ENCODE assay signal across 10 cellular contexts in genomic region chr10:84156768-84157167, GRCh38. TPM values are rescaled to one million over a fixed set of nuclear protein-coding genes. Genes with fewer than 3 reads are reported as not detected.
DNase-seq lines count a peak whose midpoint lies in the region; ATAC-seq, FAIRE-seq and TF ChIP-seq lines count a peak whose summit lies in the region.
"Had no signal": no experiment of that assay in that cellular context is flagged by ENCODE, and none has a peak within 500 bp of the region (broad histone marks: within the 10 kb centered on the region; RNA-seq: fewer than 3 reads in every experiment).

No MANE protein-coding gene starts in this region.

- H3K4me2 ChIP-seq in SK-N-SH (no peak overlapping the region), GM12878 (ENCODE audit: control insufficient read depth, insufficient read depth) (no peak overlapping the region)

- TF ChIP-seq CTCF in SK-N-SH (IDR thresholded peaks at IDR 0.05): no peak
- no peak for TF ChIP-seq CTCF in GM12878 (IDR thresholded peaks at IDR 0.05 in 2 of 3, conservative IDR thresholded peaks at IDR 0.05 in 1 of 3; ENCODE audit: control insufficient read depth in 2 of 3, extremely low read depth in 1 of 3, insufficient read depth in 1 of 3, low read depth in 3 of 3, low read length in 3 of 3)

- H4K20me1 ChIP-seq in SK-N-SH (ENCODE audit: insufficient read depth) (no peaks in the 10 kb centered on the region), GM12878 (ENCODE audit: control insufficient read depth, insufficient read depth) (peaks cover 3% of the 10 kb centered on the region; the same call in 1 of the 2 replicates)

- in situ Hi-C loops in GM12878 (cut with MboI): no loop called here

- POLR2A ChIA-PET in SK-N-SH (lab: Yijun Ruan, JAX) (no interaction called here), GM12878 (lab: Charles Lee) (no interaction called here)

- H3K79me2 ChIP-seq in SK-N-SH (ENCODE audit: insufficient read depth) (no peaks in the 10 kb centered on the region), GM12878 (ENCODE audit: control insufficient read depth, insufficient read depth, low read length) (peaks cover 10% of the 10 kb centered on the region)

- TF ChIP-seq RAD21 in SK-N-SH (IDR thresholded peaks at IDR 0.05; ENCODE audit: low read length) (no peak), GM12878 (IDR thresholded peaks at IDR 0.05; ENCODE audit: insufficient read depth, low read depth, low read length) (no peak)

- no peaks in the 10 kb centered on the region for H3K9me3 ChIP-seq in SK-N-SH
- H3K9me3 ChIP-seq in GM12878 (replicated peaks; ENCODE audit: control insufficient read depth, insufficient read depth, low read length): no peaks in the 10 kb centered on the region

- ATAC-seq in SK-N-SH treated with all-trans-retinoic acid at 6 μM for 48 hours (0 out of 3 replicates have a peak, but pooled peaks have one; percentile 19), GM12878 (peak; percentile 46), GM21360 (IDR thresholded peaks at IDR 0.05; ENCODE audit: unreplicated experiment) (no peak)

- 85% methylated on average over 10 of the region's 10 CpGs for WGBS in SK-N-SH (ENCODE audit: low lambda C conversion rate)
- WGBS in GM12878 (ENCODE audit: insufficient coverage, insufficient replicate concordance, low lambda C conversion rate, missing lambda C conversion rate): 29% methylated on average over 10 of the region's 10 CpGs

- no peak overlapping the region for H2AFZ ChIP-seq in SK-N-SH (ENCODE audit: low read depth)
- H2AFZ ChIP-seq in GM12878 (ENCODE audit: control insufficient read depth, low read depth, low read length): no peak overlapping the region

- peak; percentile 66 for TF ChIP-seq POLR2A in GM12878 (IDR thresholded peaks at IDR 0.05; ENCODE audit: low read depth, low read length)

- no peaks in the 10 kb centered on the region for H3F3A ChIP-seq in SK-N-SH (replicated peaks; ENCODE audit: insufficient read depth)

- BruUV-seq in GM12878 (replicated peaks; lab: Mats Ljungman, UMichigan): no TSS peak

- CTCF ChIA-PET in SK-N-SH (lab: Yijun Ruan, JAX): interaction anchor here (0.9 to 4.2 kb wide), 3 partner anchors 9 to 393 kb away, joined by 3 to 27 read pairs (median 3); no protein-coding TSS in a partner anchor
- CTCF ChIA-PET in GM12878 (lab: Yijun Ruan, JAX): interaction anchor here (1.3 to 25.5 kb wide), 3 partner anchors 8 to 111 kb away, joined by 4 to 788 read pairs (median 60); partner anchors contain the start of gene CDHR1

- H3K27me3 ChIP-seq in SK-N-SH (ENCODE audit: insufficient read depth): no peaks in the 10 kb centered on the region
- H3K27me3 ChIP-seq in GM12878 (replicated peaks in 1 of 2; ENCODE audit: control insufficient read depth in 2 of 2, insufficient read depth in 2 of 2, low read length in 1 of 2): no peaks in the 10 kb centered on the region

- H3K36me3 ChIP-seq in SK-N-SH (replicated peaks in 1 of 2; ENCODE audit: control insufficient read depth in 1 of 2, insufficient read depth in 2 of 2, low read length in 1 of 2) (peaks cover 24 to 38% of the 10 kb centered on the region in 2 experiments), GM12878 (ENCODE audit: control insufficient read depth in 2 of 2, insufficient read depth in 2 of 2, low read length in 1 of 2) (peaks cover 0 to 25% of the 10 kb centered on the region in 2 experiments; a peak in 3 of 4 replicates)

- SMC1A ChIA-PET in GM12878 (lab: Charles Lee; ENCODE audit: uncharacterized antibody, unreplicated experiment): interaction anchor here (1.2 to 4.5 kb wide), 2 partner anchors 8 to 48 kb away, joined by 7 to 21 read pairs; no protein-coding TSS in a partner anchor

- RAD21 ChIA-PET in GM12878 (lab: Charles Lee; ENCODE audit: unreplicated experiment): interaction anchor here (1.2 kb wide), 1 partner anchor 9 kb away, joined by 3 read pairs; no protein-coding TSS in a partner anchor

- DNase-seq in SK-N-SH (no peak), MV-4-11 (lab: John Stamatoyannopoulos, UW) (peak; percentile 92), GM12878 (ENCODE audit: low read depth, low spot score) (no peak), HTR-8/SVneo (ENCODE audit: insufficient read length, low spot score) (no peak), NCI-H1417 treated with DMSO at 0.1 percent for 48 hours (lab: John Stamatoyannopoulos, UW) (no peak)
- peak; percentile 72 for DNase-seq in stimulated activated CD8-positive, alpha-beta memory T cell treated with anti-CD3 and anti-CD28 coated beads, Interleukin-4, amount 100 ng/mL, for 48 hours

- H3K27ac ChIP-seq in SK-N-SH (ENCODE audit: low read depth in 2 of 2, low read length in 1 of 2) (no peak overlapping the region; a peak in 1 of 4 replicates), GM12878 (ENCODE audit: control insufficient read depth, insufficient read depth) (no peak overlapping the region)

- FAIRE-seq in GM12878 (lab: Jason Lieb, UNC) (no peak), HTR-8/SVneo (lab: Jason Lieb, UNC) (no peak)
- FAIRE-seq: A204.1 had no signal

- intact Hi-C loops in GM12878 (cut with micrococcal nuclease; ENCODE audit: unreplicated experiment): loop anchor here (10.0 kb wide), 1 partner anchor 378 kb away; no protein-coding TSS in a partner anchor

- H3K9me2 ChIP-seq in SK-N-SH: no peaks in the 10 kb centered on the region

- TF ChIP-seq EP300 in SK-N-SH (IDR thresholded peaks at IDR 0.05; ENCODE audit: borderline replicate concordance in 1 of 2, low read depth in 1 of 2, low read length in 1 of 2) (no peak), GM12878 (IDR thresholded peaks at IDR 0.05; ENCODE audit: borderline replicate concordance in 1 of 2, control insufficient read depth in 1 of 2, low read depth in 2 of 2, low read length in 2 of 2) (no peak)

- no peak overlapping the region for H3K9ac ChIP-seq in SK-N-SH
- H3K9ac ChIP-seq in GM12878 (ENCODE audit: control insufficient read depth, insufficient read depth, low read length): no peak overlapping the region

- no peak overlapping the region for H3K4me3 ChIP-seq in SK-N-SH (ENCODE audit: low read depth in 2 of 2, low read length in 1 of 2)
- H3K4me3 ChIP-seq in GM12878: no peak overlapping the region

- H3K4me1 ChIP-seq in SK-N-SH (ENCODE audit: control insufficient read depth in 1 of 2, insufficient read depth in 2 of 2, low read depth in 1 of 2, low read length in 1 of 2) (no peaks in the 10 kb centered on the region), GM12878 (ENCODE audit: control insufficient read depth, insufficient read depth, low read length) (peaks cover 7% of the 10 kb centered on the region)

RNA-seq across cellular contexts. Expression of gene GPR15LG, which starts 16.8 kb away (rescaled TPM):
- polyA plus RNA-seq in SK-N-SH (2012; rRNA removed): not detected in 2 replicates
- polyA plus RNA-seq in SK-N-SH (2012; cell fraction: cytosol; rRNA removed): not detected in 2 replicates
- not detected in 2 replicates for polyA plus RNA-seq in SK-N-SH (2012; cell fraction: nucleus; rRNA removed)
- not detected in 2 replicates for total RNA-seq in GM12878 (2013; cell fraction: nucleolus; rRNA removed)
- 1.2 and 2.0 TPM in 2 replicates for total RNA-seq in GM12878 (2014; rRNA removed)
- total RNA-seq in GM12878 (2014; rRNA removed; fragmentation: Illumina TruSeq; extraction: Trizol): 1.1 and 1.4 TPM in 2 replicates
- 1.3 and 1.5 TPM in 2 replicates for total RNA-seq in GM12878 (2021)
- polyA plus RNA-seq in GM12878 (2011; ENCODE audit: low read depth): 0.96 TPM
- polyA plus RNA-seq in GM12878 (2011; rRNA removed): 5.9 and 12.2 TPM in 2 replicates
- polyA plus RNA-seq in GM12878 (2011; cell fraction: cytosol; rRNA removed): 13.3 and 14.9 TPM in 2 replicates
- polyA plus RNA-seq in GM12878 (2011; cell fraction: nucleus; rRNA removed): 4.2 and 5.7 TPM in 2 replicates
- 0.58 and 0.80 TPM in 2 replicates for polyA plus RNA-seq in GM12878 (2012)
- 0.73 and 1.7 TPM in 2 replicates for polyA plus RNA-seq in GM12878 (2014; fragmentation: Illumina TruSeq; extraction: Trizol)
- polyA plus RNA-seq in GM12878 (2014; fragmentation: Nextera tagmentation; extraction: Ambion mirVana): 1 to 10 TPM; 1.2 TPM
- 0.80 and 1.5 TPM in 2 replicates for polyA plus RNA-seq in GM12878 (2014; rRNA removed)
- polyA plus RNA-seq in GM12878 (2016; fragmentation: Nextera tagmentation; extraction: Ambion mirVana): 1 to 10 TPM; 4.2 to 5.0 TPM
- polyA minus RNA-seq in GM12878 (2011; rRNA and poly(A)+ RNA removed): 4.2 and 10.5 TPM in 2 replicates
- 2.9 and 5.5 TPM in 2 replicates for polyA minus RNA-seq in GM12878 (2011; cell fraction: cytosol; rRNA and poly(A)+ RNA removed)
- 2.2 and 3.6 TPM in 2 replicates for polyA minus RNA-seq in GM12878 (2011; cell fraction: nucleus; rRNA and poly(A)+ RNA removed)
- total RNA-seq: RPMI7951 had no signal

RNA-seq across cellular contexts. Expression of gene GHITM, which starts 17.5 kb away (rescaled TPM):
- 113 and 172 TPM in 2 replicates for polyA plus RNA-seq in SK-N-SH (2012; rRNA removed)
- polyA plus RNA-seq in SK-N-SH (2012; cell fraction: cytosol; rRNA removed): 165 and 168 TPM in 2 replicates
- 33.6 and 75.5 TPM in 2 replicates for polyA plus RNA-seq in SK-N-SH (2012; cell fraction: nucleus; rRNA removed)
- total RNA-seq in GM12878 (2013; cell fraction: nucleolus; rRNA removed): 22.9 and 24.6 TPM in 2 replicates
- total RNA-seq in GM12878 (2014; rRNA removed): 153 and 180 TPM in 2 replicates
- total RNA-seq in GM12878 (2014; rRNA removed; fragmentation: Illumina TruSeq; extraction: Trizol): 153 and 157 TPM in 2 replicates
- 120 and 128 TPM in 2 replicates for total RNA-seq in GM12878 (2021)
- 92.5 TPM for polyA plus RNA-seq in GM12878 (2011; ENCODE audit: low read depth)
- 257 and 294 TPM in 2 replicates for polyA plus RNA-seq in GM12878 (2011; rRNA removed)
- polyA plus RNA-seq in GM12878 (2011; cell fraction: cytosol; rRNA removed): 147 and 172 TPM in 2 replicates
- polyA plus RNA-seq in GM12878 (2011; cell fraction: nucleus; rRNA removed): 69.2 and 70.0 TPM in 2 replicates
- polyA plus RNA-seq in GM12878 (2012): 97.0 and 105 TPM in 2 replicates
- polyA plus RNA-seq in GM12878 (2014; fragmentation: Illumina TruSeq; extraction: Trizol): 147 and 190 TPM in 2 replicates
- 100 to 1,000 TPM; 366 to 501 TPM for polyA plus RNA-seq in GM12878 (2014; fragmentation: Nextera tagmentation; extraction: Ambion mirVana)
- 146 and 162 TPM in 2 replicates for polyA plus RNA-seq in GM12878 (2014; rRNA removed)
- 100 to 1,000 TPM; 295 to 299 TPM for polyA plus RNA-seq in GM12878 (2016; fragmentation: Nextera tagmentation; extraction: Ambion mirVana)
- 132 and 140 TPM in 2 replicates for polyA minus RNA-seq in GM12878 (2011; rRNA and poly(A)+ RNA removed)
- 36.9 and 41.3 TPM in 2 replicates for polyA minus RNA-seq in GM12878 (2011; cell fraction: cytosol; rRNA and poly(A)+ RNA removed)
- 14.1 and 21.1 TPM in 2 replicates for polyA minus RNA-seq in GM12878 (2011; cell fraction: nucleus; rRNA and poly(A)+ RNA removed)

RNA-seq across cellular contexts. Expression of gene CDHR1, which starts 37.6 kb away (rescaled TPM):
- polyA plus RNA-seq in SK-N-SH (2012; rRNA removed) (0.02 and 0.05 TPM in 2 replicates), GM12878 (2011; rRNA removed) (2.3 and 3.0 TPM in 2 replicates), GM12878 (2014; fragmentation: Illumina TruSeq; extraction: Trizol) (0.48 and 0.71 TPM in 2 replicates), GM12878 (2014; fragmentation: Nextera tagmentation; extraction: Ambion mirVana) (under 1 TPM; 0.20 to 0.24 TPM), GM12878 (2014; rRNA removed) (0.52 and 0.58 TPM in 2 replicates), GM12878 (2016; fragmentation: Nextera tagmentation; extraction: Ambion mirVana) (under 1 TPM; 0.28 to 0.40 TPM)
- polyA plus RNA-seq in SK-N-SH (2012; cell fraction: cytosol; rRNA removed): 0.05 and 0.10 TPM in 2 replicates
- 0.18 TPM in 2 replicates for polyA plus RNA-seq in SK-N-SH (2012; cell fraction: nucleus; rRNA removed)
- 0.20 and 0.40 TPM in 2 replicates for total RNA-seq in GM12878 (2013; cell fraction: nucleolus; rRNA removed)
- total RNA-seq in GM12878 (2014; rRNA removed) (0.17 and 0.27 TPM in 2 replicates), GM12878 (2014; rRNA removed; fragmentation: Illumina TruSeq; extraction: Trizol) (0.22 and 0.23 TPM in 2 replicates), GM12878 (2021) (0.41 and 0.82 TPM in 2 replicates)
- polyA plus RNA-seq in GM12878 (2011; ENCODE audit: low read depth): 0.46 TPM
- polyA plus RNA-seq in GM12878 (2011; cell fraction: cytosol; rRNA removed): 2.1 and 2.9 TPM in 2 replicates
- polyA plus RNA-seq in GM12878 (2011; cell fraction: nucleus; rRNA removed): 10.9 and 15.4 TPM in 2 replicates
- 0.42 and 0.81 TPM in 2 replicates for polyA plus RNA-seq in GM12878 (2012)
- 1.4 TPM in 2 replicates for polyA minus RNA-seq in GM12878 (2011; rRNA and poly(A)+ RNA removed)
- 0.62 and 1.5 TPM in 2 replicates for polyA minus RNA-seq in GM12878 (2011; cell fraction: cytosol; rRNA and poly(A)+ RNA removed)
- 1.2 and 1.8 TPM in 2 replicates for polyA minus RNA-seq in GM12878 (2011; cell fraction: nucleus; rRNA and poly(A)+ RNA removed)
- total RNA-seq: RPMI7951 had no signal

Comparison
In these comparisons a context has a peak if more than half of its experiments do, and no peak if none do; other contexts are left out.
1. DNase-seq: peak in MV-4-11 (single experiment) and stimulated activated CD8-positive, alpha-beta memory T cell treated with anti-CD3 and anti-CD28 coated beads, Interleukin-4, amount 100 ng/mL, for 48 hours (single experiment); none in SK-N-SH (single experiment), GM12878 (single experiment), HTR-8/SVneo (single experiment) and NCI-H1417 treated with DMSO at 0.1 percent for 48 hours (single experiment).